ENCODE assay signal across 10 cellular contexts in the genomic region with DNA sequence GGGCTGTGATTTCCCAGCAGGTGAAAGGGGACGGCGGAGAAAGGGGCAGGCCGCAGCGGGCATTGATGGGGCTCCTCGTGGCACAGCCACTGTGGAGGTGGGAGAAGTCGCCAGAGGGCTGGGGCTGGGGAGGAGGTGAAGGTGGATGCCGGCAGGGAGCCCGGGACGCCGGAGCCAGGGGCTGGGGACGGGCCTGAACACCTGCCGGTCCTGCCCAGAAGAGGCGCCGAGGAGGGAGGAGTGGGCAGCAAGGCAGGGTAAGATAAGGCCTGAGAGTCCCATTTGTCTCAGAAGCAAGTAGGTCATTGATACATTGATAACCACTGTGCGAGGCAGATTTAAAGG. TPM values are rescaled to one million over a fixed set of nuclear protein-coding genes. Genes with fewer than 3 reads are reported as not detected.
A peak's percentile ranks its signal among the peaks of the same experiment; 100 is the strongest.
DNase-seq lines count a peak whose midpoint lies in the region; ATAC-seq and TF ChIP-seq lines count a peak whose summit lies in the region.
"Had no signal": no experiment of that assay in that cellular context is flagged by ENCODE, and none has a peak within 500 bp of the region (broad histone marks: within the 10 kb centered on the region; RNA-seq: fewer than 3 reads in every experiment).

No MANE protein-coding gene starts in this region.

- no peak overlapping the region for H3K27ac Mint-ChIP-seq in naive B cell

- H3K4me1 Mint-ChIP-seq in naive B cell = peaks cover 6 to 17% (median 9%) of the 10 kb centered on the region in 3 donors

- no peaks in the 10 kb centered on the region for H3K9me3 ChIP-seq in esophagus squamous epithelium

- peaks cover 0 to 13% (median 10%) of the 10 kb centered on the region in 7 donors for H3K9me3 Mint-ChIP-seq in naive B cell

- H3K27me3 Mint-ChIP-seq in naive B cell = peaks cover 6 to 19% (median 8%) of the 10 kb centered on the region in 3 donors

- WGBS in esophagus squamous epithelium, 2 donors = 29 to 41% methylated on average over 10 to 15 of the region's 15 CpGs
- 31% methylated on average over 15 of the region's 15 CpGs for WGBS in urinary bladder

- ATAC-seq in Right ventricle myocardium superior (ENCODE audit: poor library complexity) (peak; percentile 3), Right ventricle myocardium inferior (no peak), naive B cell (ENCODE audit: low read depth in 2 of 2) (no peak)
- ATAC-seq: K562 had no signal

- peak overlapping the region; percentile 63 to 79 (median 76) for H3K4me3 ChIP-seq in esophagus squamous epithelium
- peak overlapping the region; percentile 66 for H3K4me3 ChIP-seq in urinary bladder (ENCODE audit: low read depth, low read length)
- H3K4me3 ChIP-seq: K562 had no signal

- H3K4me1 ChIP-seq in esophagus squamous epithelium (peaks cover 13 to 43% (median 18%) of the 10 kb centered on the region in 3 donors), urinary bladder (ENCODE audit: insufficient read depth) (no peaks in the 10 kb centered on the region)

- H3K4me3 Mint-ChIP-seq in naive B cell = peak overlapping the region in 6 of 8 donors; percentile 32 to 80 (median 60)

- no peak for DNase-seq in Right ventricle myocardium superior
- DNase-seq in Right ventricle myocardium inferior (ENCODE audit: missing footprints) = no peak
- no peak for DNase-seq in esophagus squamous epithelium (lab: John Stamatoyannopoulos, UW)
- no peak for DNase-seq in naive B cell
- no peak for DNase-seq in activated CD4-positive, alpha-beta T cell treated with anti-CD3 and anti-CD28 coated beads for 4 hours
- DNase-seq in NCI-H2029 (lab: John Stamatoyannopoulos, UW) = no peak
- no peak for DNase-seq in DMS153 (lab: John Stamatoyannopoulos, UW)
- DNase-seq: ACHN had no signal

- TF ChIP-seq CTCF in esophagus squamous epithelium (IDR thresholded peaks at IDR 0.05) = no peak

- no peak for TF ChIP-seq POLR2A in esophagus squamous epithelium (IDR thresholded peaks at IDR 0.05)

- H3K36me3 ChIP-seq in esophagus squamous epithelium (no peaks in the 10 kb centered on the region), urinary bladder (ENCODE audit: insufficient read depth) (no peaks in the 10 kb centered on the region)

- intact Hi-C loops in Right ventricle myocardium superior (cut with DNase I) (no loop called here), Right ventricle myocardium inferior (cut with DNase I) (loop anchor here (5.0 kb wide), 1 partner anchor 39 kb away; no protein-coding TSS in a partner anchor), esophagus squamous epithelium (cut with DNase I) (no loop called here)

- no peaks in the 10 kb centered on the region for H3K27me3 ChIP-seq in esophagus squamous epithelium

- H3K36me3 Mint-ChIP-seq in naive B cell = peaks cover 10 to 13% of the 10 kb centered on the region in 2 donors

- H3K27ac ChIP-seq in esophagus squamous epithelium = peak overlapping the region; percentile 62 to 89 (median 82)
- no peak overlapping the region for H3K27ac ChIP-seq in urinary bladder (ENCODE audit: low read depth)

RNA-seq across cellular contexts. Expression of a gene that starts 0.6 kb away (rescaled TPM):
- 9.1 TPM for total RNA-seq in Right ventricle myocardium superior
- total RNA-seq in Right ventricle myocardium inferior = 22.3 TPM
- 10 to 100 TPM in 1 of 4 donors, 1 to 10 TPM in 3; 1.4 to 53.3 (median 6.4) TPM for total RNA-seq in esophagus squamous epithelium
- not detected for polyA plus RNA-seq in naive B cell (ENCODE audit: low read depth in 6 of 6)
- 26.3 TPM for total RNA-seq in urinary bladder
- polyA plus RNA-seq in urinary bladder = 67.0 TPM
- total RNA-seq: K562 had no signal
- polyA plus RNA-seq: K562 had no signal
